In genomic region chr18:49789560-49790134, GRCh38 we compare ENCODE assay signal across 1 cellular context.
TF ChIP-seq lines count a peak whose summit lies in the region.

No MANE protein-coding gene starts in this region.

TF ChIP-seq in K562, 482 proteins besides CTCF, POLR2A, EP300 and RAD21:
- peak; percentile 24; the same call in 1 of the 2 replicates for TF ChIP-seq EGR1 (conservative IDR thresholded peaks at IDR 0.05)
